In genomic region chr7:157272351-157273207, GRCh38 we compare ENCODE assay signal across 8 cellular contexts.
A peak's percentile ranks its signal among the peaks of the same experiment; 100 is the strongest.
DNase-seq lines count a peak whose midpoint lies in the region; ATAC-seq, FAIRE-seq and TF ChIP-seq lines count a peak whose summit lies in the region.

No MANE protein-coding gene starts in this region.

- dilution Hi-C loops in IMR-90 (cut with HindIII; ENCODE audit: low sequenced_read_pairs, unreplicated experiment): no loop called here

- TF ChIP-seq EP300 in A549 (IDR thresholded peaks at IDR 0.05) (no peak), H1 (IDR thresholded peaks at IDR 0.05; ENCODE audit: borderline replicate concordance in 1 of 2, low read depth in 2 of 2, low read length in 2 of 2) (no peak)

- H3K56ac ChIP-seq in IMR-90 (ENCODE audit: extremely low read depth, insufficient read depth, low read length) (peak overlapping the region; percentile 81), H1 (replicated peaks; ENCODE audit: insufficient read length, low read depth, low read length) (no peak overlapping the region)

- no peak overlapping the region for H3K27ac Mint-ChIP-seq in stimulated activated memory B cell treated with anti-CD40 and anti-IgM and Interleukin-4, amounts not matched to agents 10 μg/mL and 1 μg/mL and 100 μg/mL, for 72 hours

- H2BK5ac ChIP-seq in IMR-90 (ENCODE audit: low read depth, low read length, poor library complexity, severe bottlenecking) (peak overlapping the region; percentile 88), H1 (ENCODE audit: low read depth, low read length) (0 out of 2 replicates have a peak overlapping the region, but pooled peaks have one; percentile 3)

- intact Hi-C loops in IMR-90 (cut with micrococcal nuclease): loop anchor here (1.0 kb wide), 2 partner anchors 68 to 302 kb away; no protein-coding TSS in a partner anchor
- intact Hi-C loops in pancreas (cut with DNase I): no loop called here

- H3K9me3 ChIP-seq in A549: no peaks in the 10 kb centered on the region
- H3K9me3 ChIP-seq in IMR-90 (ENCODE audit: control insufficient read depth, insufficient read depth, low read length): no peaks in the 10 kb centered on the region
- no peaks in the 10 kb centered on the region for H3K9me3 ChIP-seq in H1 (ENCODE audit: insufficient read depth in 2 of 2, low read depth in 1 of 2, low read length in 1 of 2)
- H3K9me3 ChIP-seq in pancreas: no peaks in the 10 kb centered on the region

- H3K4me3 ChIP-seq in A549 (no peak overlapping the region), IMR-90 (ENCODE audit: insufficient read depth, low read depth, low read length) (no peak overlapping the region), H1 (ENCODE audit: extremely low read depth in 1 of 4, insufficient read depth in 2 of 4, low read depth in 3 of 4, low read length in 4 of 4) (no peak overlapping the region), pancreas (no peak overlapping the region)

- H3K27ac ChIP-seq in A549 (peak overlapping the region; percentile 42 to 59; a peak in 3 of 6 replicates), IMR-90 (ENCODE audit: insufficient read depth, low read length) (peak overlapping the region; percentile 93), H1 (ENCODE audit: low read depth, low read length) (no peak overlapping the region), pancreas (peak overlapping the region in 3 of 4 donors; percentile 19 to 79 (median 72))

- H2BK120ac ChIP-seq in IMR-90 (ENCODE audit: low read depth, low read length): peak overlapping the region; percentile 89
- H2BK120ac ChIP-seq in H1 (replicated peaks; ENCODE audit: low read depth, low read length): no peak overlapping the region

- no peaks in the 10 kb centered on the region for H3K79me2 ChIP-seq in H1 (ENCODE audit: control insufficient read depth in 1 of 2, insufficient read depth in 2 of 2, low read length in 2 of 2)

- H3K36me3 Mint-ChIP-seq in stimulated activated memory B cell treated with anti-CD40 and anti-IgM and Interleukin-4, amounts not matched to agents 10 μg/mL and 1 μg/mL and 100 μg/mL, for 72 hours: peaks cover 37% of the 10 kb centered on the region

- H2BK12ac ChIP-seq in H1 (ENCODE audit: low read depth, low read length): peak overlapping the region; percentile 51; the same call in 1 of the 2 replicates

- TF ChIP-seq RAD21 in A549 (conservative IDR thresholded peaks at IDR 0.05 in 1 of 2, IDR thresholded peaks at IDR 0.05 in 1 of 2) (no peak), IMR-90 (IDR thresholded peaks at IDR 0.05; ENCODE audit: low read length) (no peak), H1 (IDR thresholded peaks at IDR 0.05 in 1 of 2, conservative IDR thresholded peaks at IDR 0.05 in 1 of 2; ENCODE audit: low read depth in 2 of 2, low read length in 2 of 2) (no peak)

- no peak for DNase-seq in A549 (ENCODE audit: low read depth in 1 of 2, low spot score in 1 of 2)
- no peak for DNase-seq in IMR-90
- DNase-seq in H1 (ENCODE audit: low read depth in 1 of 2, low spot score in 2 of 2): no peak
- DNase-seq in pancreas: peak in 1 of 6 donors; percentile 55
- DNase-seq in D721Med (ENCODE audit: insufficient read length, low spot score): no peak
- no peak for DNase-seq in RCC 7860 (ENCODE audit: low spot score)

- H3K27me3 Mint-ChIP-seq in stimulated activated memory B cell treated with anti-CD40 and anti-IgM and Interleukin-4, amounts not matched to agents 10 μg/mL and 1 μg/mL and 100 μg/mL, for 72 hours: no peaks in the 10 kb centered on the region

- TF ChIP-seq CTCF in A549 (IDR thresholded peaks at IDR 0.05) (no peak), IMR-90 (conservative IDR thresholded peaks at IDR 0.05; ENCODE audit: low read depth, low read length) (no peak), H1 (IDR thresholded peaks at IDR 0.05; ENCODE audit: control extremely low read depth in 1 of 3, insufficient read depth in 1 of 3, low read depth in 1 of 3, low read length in 3 of 3) (no peak), pancreas (IDR thresholded peaks at IDR 0.05) (no peak), D721Med (IDR thresholded peaks at IDR 0.05; ENCODE audit: insufficient read depth, missing control alignments) (no peak)

- H3K23ac ChIP-seq in IMR-90 (ENCODE audit: low read depth, low read length) (peak overlapping the region; percentile 0; the same call in 1 of the 2 replicates), H1 (ENCODE audit: insufficient read length) (no peak overlapping the region)

- H3K4me1 Mint-ChIP-seq in stimulated activated memory B cell treated with anti-CD40 and anti-IgM and Interleukin-4, amounts not matched to agents 10 μg/mL and 1 μg/mL and 100 μg/mL, for 72 hours: peaks cover 32% of the 10 kb centered on the region

- H4K8ac ChIP-seq in IMR-90 (ENCODE audit: low read depth in 2 of 2, low read length in 2 of 2): peak overlapping the region; percentile 82 to 93
- peak overlapping the region; percentile 31; the same call in 1 of the 2 replicates for H4K8ac ChIP-seq in H1 (ENCODE audit: extremely low read depth, insufficient read depth, low read length)

- H3K36me3 ChIP-seq in IMR-90 (ENCODE audit: control insufficient read depth, insufficient read depth, low read length): peaks cover 19% of the 10 kb centered on the region
- peaks cover 2 to 8% (median 3%) of the 10 kb centered on the region in 4 experiments; a peak in 4 of 8 replicates for H3K36me3 ChIP-seq in H1 (ENCODE audit: control insufficient read depth in 2 of 4, insufficient read depth in 4 of 4, low read length in 3 of 4)
- peaks cover 0 to 23% (median 11%) of the 10 kb centered on the region in 3 donors for H3K36me3 ChIP-seq in pancreas

- peak overlapping the region; percentile 73 for H3K18ac ChIP-seq in IMR-90 (ENCODE audit: low read depth, low read length)
- no peak overlapping the region for H3K18ac ChIP-seq in H1 (ENCODE audit: extremely low read depth, low read length)

- BruUV-seq in IMR-90 (replicated peaks; lab: Mats Ljungman, UMichigan): no TSS peak

- H3K79me1 ChIP-seq in IMR-90 (ENCODE audit: low read depth in 1 of 2, low read length in 2 of 2): peaks cover 7 to 16% of the 10 kb centered on the region in 2 experiments; a peak in 3 of 4 replicates
- no peaks in the 10 kb centered on the region for H3K79me1 ChIP-seq in H1 (ENCODE audit: low read depth, low read length)

- ATAC-seq in A549 (peak; percentile 11 to 26; a peak in 3 of 6 replicates), IMR-90 (ENCODE audit: low read depth) (no peak), pancreas (peak in 2 of 4 donors; percentile 16 to 24), GM18520 (IDR thresholded peaks at IDR 0.05; ENCODE audit: unreplicated experiment) (no peak)
- ATAC-seq in stimulated activated memory B cell treated with anti-CD40 and anti-IgM and Interleukin-4, amounts not matched to agents 10 μg/mL and 1 μg/mL and 100 μg/mL, for 72 hours: no peak

- H3K4ac ChIP-seq in IMR-90 (ENCODE audit: low read depth, low read length): peak overlapping the region; percentile 91
- H3K4ac ChIP-seq in H1 (replicated peaks; ENCODE audit: insufficient read length, low read depth, low read length): no peak overlapping the region

- no peak for FAIRE-seq in A549 (lab: Jason Lieb, UNC)
- no peak for FAIRE-seq in H1 (lab: Jason Lieb, UNC)
- no peak for FAIRE-seq in pancreas (lab: Jason Lieb, UNC)
- no peak for FAIRE-seq in D721Med (lab: Jason Lieb, UNC)
- no peak for FAIRE-seq in RCC 7860 (lab: Jason Lieb, UNC)

- H2AK5ac ChIP-seq in IMR-90 (ENCODE audit: low read depth, low read length): peak overlapping the region; percentile 75
- peak overlapping the region; percentile 20; the same call in 1 of the 2 replicates for H2AK5ac ChIP-seq in H1 (ENCODE audit: low read depth, low read length)

- H3K9ac ChIP-seq in IMR-90 (ENCODE audit: low read depth, low read length) (peak overlapping the region; percentile 49), H1 (replicated peaks in 1 of 4; ENCODE audit: extremely low read depth in 1 of 4, low read depth in 3 of 4, low read length in 3 of 4) (no peak overlapping the region)

- H4K20me1 ChIP-seq in IMR-90 (ENCODE audit: insufficient read depth, low read length) (no peaks in the 10 kb centered on the region), H1 (replicated peaks in 1 of 2; ENCODE audit: control insufficient read depth in 1 of 2, insufficient read depth in 2 of 2, low read length in 2 of 2) (peaks cover 0 to 2% of the 10 kb centered on the region in 2 experiments)

- H4K91ac ChIP-seq in IMR-90 (ENCODE audit: insufficient read depth, low read depth, low read length) (peak overlapping the region; percentile 97), H1 (replicated peaks; ENCODE audit: insufficient read length, low read length) (no peak overlapping the region)

- H3K14ac ChIP-seq in IMR-90 (replicated peaks; ENCODE audit: low read depth, low read length) (peak overlapping the region; percentile 84), H1 (ENCODE audit: insufficient read length) (no peak overlapping the region)

- H3K23me2 ChIP-seq in H1 (ENCODE audit: low read depth, low read length): no peaks in the 10 kb centered on the region; the same call in 1 of the 2 replicates

- TF ChIP-seq POLR2A in A549 (IDR thresholded peaks at IDR 0.05; ENCODE audit: low read length) (no peak), IMR-90 (IDR thresholded peaks at IDR 0.05; ENCODE audit: low read depth, low read length) (no peak), H1 (IDR thresholded peaks at IDR 0.05; ENCODE audit: control extremely low read depth in 1 of 2, low read depth in 2 of 2, low read length in 2 of 2) (no peak)

- H3K4me3 Mint-ChIP-seq in stimulated activated memory B cell treated with anti-CD40 and anti-IgM and Interleukin-4, amounts not matched to agents 10 μg/mL and 1 μg/mL and 100 μg/mL, for 72 hours: no peak overlapping the region

- H4K5ac ChIP-seq in IMR-90 (ENCODE audit: low read depth, low read length): peak overlapping the region; percentile 87
- H4K5ac ChIP-seq in H1 (ENCODE audit: insufficient read length, low read depth, low read length): no peak overlapping the region

- H2AK9ac ChIP-seq in IMR-90 (replicated peaks; ENCODE audit: low read depth, low read length, poor library complexity): peak overlapping the region; percentile 26

- in situ Hi-C loops in IMR-90 (cut with MboI; ENCODE audit: low sequenced_read_pairs): loop anchor here (5.0 to 25.0 kb wide), 2 partner anchors 70 to 310 kb away; no protein-coding TSS in a partner anchor

- H2BK15ac ChIP-seq in IMR-90 (ENCODE audit: low read depth, low read length): peak overlapping the region; percentile 76
- H2BK15ac ChIP-seq in H1 (ENCODE audit: low read length): peak overlapping the region; percentile 67; the same call in 1 of the 2 replicates

- WGBS in A549 (ENCODE audit: missing lambda C conversion rate): 92% methylated on average over 22 of the region's 24 CpGs
- WGBS in IMR-90 (ENCODE audit: extremely low coverage in 2 of 2, insufficient read length in 1 of 2), 2 experiments: 88% methylated on average over 17 of the region's 24 CpGs; no CpG with 5 or more reads in 1 of the 2 experiments
- 91% methylated on average over 24 of the region's 24 CpGs; no CpG with 5 or more reads in 1 of the 2 experiments for WGBS in H1 (ENCODE audit: extremely low coverage in 1 of 2, insufficient coverage in 1 of 2, insufficient read length in 1 of 2, insufficient replicate concordance in 2 of 2, low coverage in 1 of 2, low lambda C conversion rate in 2 of 2, missing lambda C conversion rate in 1 of 2), 2 experiments
- 73 to 77% methylated on average over 24 of the region's 24 CpGs for WGBS in pancreas, 2 donors

- no peaks in the 10 kb centered on the region for H3K9me3 Mint-ChIP-seq in stimulated activated memory B cell treated with anti-CD40 and anti-IgM and Interleukin-4, amounts not matched to agents 10 μg/mL and 1 μg/mL and 100 μg/mL, for 72 hours

- H3K27me3 ChIP-seq in IMR-90 (ENCODE audit: control insufficient read depth, insufficient read depth, low read length) (no peaks in the 10 kb centered on the region), H1 (replicated peaks in 1 of 4; ENCODE audit: control insufficient read depth in 3 of 4, extremely low read depth in 1 of 4, insufficient read depth in 3 of 4, low read length in 3 of 4) (no peaks in the 10 kb centered on the region), pancreas (no peaks in the 10 kb centered on the region)

- H2BK20ac ChIP-seq in IMR-90 (ENCODE audit: low read depth, low read length) (peak overlapping the region; percentile 35), H1 (ENCODE audit: low read length) (no peak overlapping the region)

- H3K4me1 ChIP-seq in A549 (peaks cover 20% of the 10 kb centered on the region; the same call in 2 of the 3 replicates), IMR-90 (ENCODE audit: control insufficient read depth, insufficient read depth, low read length) (peaks cover 22% of the 10 kb centered on the region), H1 (replicated peaks in 1 of 4; ENCODE audit: control insufficient read depth in 3 of 4, insufficient read depth in 4 of 4, low read length in 3 of 4) (peaks cover 0 to 7% (median 1%) of the 10 kb centered on the region in 4 experiments; a peak in 5 of 7 replicates), pancreas (peaks cover 3 to 13% (median 5%) of the 10 kb centered on the region in 3 donors)

- CTCF ChIA-PET in A549 (lab: Yijun Ruan, JAX) (interaction anchor here (0.5 to 4.6 kb wide), 36 partner anchors 8 to 306 kb away, joined by 3 to 53 read pairs (median 7); partner anchors contain the start of gene DNAJB6), IMR-90 (lab: Yijun Ruan, JAX) (interaction anchor here (0.5 to 1.5 kb wide), 4 partner anchors 9 to 368 kb away, joined by 3 to 4 read pairs (median 3); no protein-coding TSS in a partner anchor), H1 (lab: Charles Lee; ENCODE audit: partially characterized antibody) (interaction anchor here (0.6 to 7.2 kb wide), 29 partner anchors 11 to 368 kb away, joined by 3 to 72 read pairs (median 5); no protein-coding TSS in a partner anchor)

- POLR2A ChIA-PET in A549 (lab: Yijun Ruan, JAX) (interaction anchor here (1.2 kb wide), 1 partner anchor 27 kb away, joined by 4 read pairs; no protein-coding TSS in a partner anchor), IMR-90 (lab: Charles Lee; ENCODE audit: unreplicated experiment) (no interaction called here), H1 (lab: Charles Lee; ENCODE audit: partially characterized antibody) (interaction anchor here (1.1 to 2.3 kb wide), 5 partner anchors 13 to 66 kb away, joined by 3 to 10 read pairs (median 4); no protein-coding TSS in a partner anchor)

- no peak overlapping the region for H2AFZ ChIP-seq in IMR-90 (replicated peaks; ENCODE audit: low read length, poor library complexity)
- H2AFZ ChIP-seq in H1 (ENCODE audit: low read length): no peak overlapping the region

- H3K9me1 ChIP-seq in IMR-90 (ENCODE audit: insufficient read depth, low read length): peaks cover 13% of the 10 kb centered on the region

- H3K4me2 ChIP-seq in A549: no peak overlapping the region
- no peak overlapping the region for H3K4me2 ChIP-seq in IMR-90 (ENCODE audit: low read depth, low read length)
- H3K4me2 ChIP-seq in H1 (ENCODE audit: insufficient read depth in 1 of 2, low read depth in 2 of 2, low read length in 2 of 2): no peak overlapping the region

Comparison
In these comparisons a context has a peak if more than half of its experiments do, and no peak if none do; other contexts are left out.
1. ATAC-seq: peak in A549 (2 of 2); none in IMR-90 (single experiment), stimulated activated memory B cell treated with anti-CD40 and anti-IgM and Interleukin-4, amounts not matched to agents 10 μg/mL and 1 μg/mL and 100 μg/mL, for 72 hours (single experiment) and GM18520 (single experiment).